In genomic region chr17:18855831-18856624, GRCh38 we compare ENCODE assay signal across 1 cellular context.
TF ChIP-seq lines count a peak whose summit lies in the region.

No MANE protein-coding gene starts in this region.

TF ChIP-seq in K562, 482 proteins besides CTCF, POLR2A, EP300 and RAD21 (continued from another document and continues in another):
- no peak for TF ChIP-seq PTRF (tag; IDR thresholded peaks at IDR 0.05)
- TF ChIP-seq MYC (IDR thresholded peaks at IDR 0.05; ENCODE audit: low read depth, low read length), result no peak
- no peak for TF ChIP-seq MYC (CRISPR knock-in tag; IDR thresholded peaks at IDR 0.05; ENCODE audit: borderline replicate concordance, low read depth)
- TF ChIP-seq ETS2 (tag; IDR thresholded peaks at IDR 0.05; ENCODE audit: borderline replicate concordance, poor library complexity, severe bottlenecking), result no peak
- TF ChIP-seq SREBF2 (CRISPR knock-in tag; IDR thresholded peaks at IDR 0.05), result no peak
- TF ChIP-seq HMBOX1 (IDR thresholded peaks at IDR 0.05), result no peak
- no peak for TF ChIP-seq PRDM10 (IDR thresholded peaks at IDR 0.05; ENCODE audit: partially characterized antibody)
- TF ChIP-seq MTA1 (IDR thresholded peaks at IDR 0.05; ENCODE audit: borderline replicate concordance), result peak; percentile 71; the same call in 1 of the 2 replicates
- TF ChIP-seq ZNF644 (tag; IDR thresholded peaks at IDR 0.05; ENCODE audit: low read depth), result no peak
- TF ChIP-seq CREB5 (CRISPR knock-in tag; IDR thresholded peaks at IDR 0.05), result no peak
- TF ChIP-seq GABPB1 (CRISPR knock-in tag; IDR thresholded peaks at IDR 0.05), result no peak
- TF ChIP-seq STAT6 (CRISPR knock-in tag; IDR thresholded peaks at IDR 0.05), result no peak
- TF ChIP-seq ESRRA (IDR thresholded peaks at IDR 0.05; ENCODE audit: borderline replicate concordance, low read depth), result no peak
- TF ChIP-seq ZNF780A (CRISPR knock-in tag; IDR thresholded peaks at IDR 0.05), result no peak
- TF ChIP-seq ARID2 (IDR thresholded peaks at IDR 0.05), result no peak
- no peak for TF ChIP-seq ZNF217 (CRISPR knock-in tag; IDR thresholded peaks at IDR 0.05)
- 0 out of 2 replicates have a peak, but pooled peaks have one; percentile 13 for TF ChIP-seq TAF7 (tag; IDR thresholded peaks at IDR 0.05)
- TF ChIP-seq PRMT5 (CRISPR knock-in tag; IDR thresholded peaks at IDR 0.05), result no peak
- no peak for TF ChIP-seq CBFB (CRISPR knock-in tag; IDR thresholded peaks at IDR 0.05)
- peak; percentile 48 for TF ChIP-seq RBFOX2 (IDR thresholded peaks at IDR 0.05; ENCODE audit: low read depth, low read length)
- TF ChIP-seq ZZZ3 (IDR thresholded peaks at IDR 0.05), result no peak
- no peak for TF ChIP-seq NCOA4 (IDR thresholded peaks at IDR 0.05; ENCODE audit: partially characterized antibody)
- TF ChIP-seq BHLHE40 (IDR thresholded peaks at IDR 0.05; ENCODE audit: low read length), result peak; percentile 39; the same call in 1 of the 2 replicates
- TF ChIP-seq ZSCAN29 (IDR thresholded peaks at IDR 0.05), result no peak
- no peak for TF ChIP-seq HOXB6 (CRISPR knock-in tag; IDR thresholded peaks at IDR 0.05; ENCODE audit: borderline replicate concordance)
- no peak for TF ChIP-seq ZNF764 (CRISPR knock-in tag; IDR thresholded peaks at IDR 0.05; ENCODE audit: low read depth)
- peak; percentile 76 for TF ChIP-seq L3MBTL2 (IDR thresholded peaks at IDR 0.05)
- no peak for TF ChIP-seq NCOA6 (IDR thresholded peaks at IDR 0.05)
- TF ChIP-seq SNRNP70 (optimal IDR thresholded peaks at IDR 0.05; ENCODE audit: low read depth, low read length), result no peak
- no peak for TF ChIP-seq MCM5 (IDR thresholded peaks at IDR 0.05; ENCODE audit: low read depth)
- no peak for TF ChIP-seq ZKSCAN3 (CRISPR knock-in tag; IDR thresholded peaks at IDR 0.05)
- TF ChIP-seq XRCC3 (IDR thresholded peaks at IDR 0.05), result no peak
- TF ChIP-seq AFF4 (CRISPR knock-in tag; IDR thresholded peaks at IDR 0.05), result no peak
- no peak for TF ChIP-seq NR2C1 (IDR thresholded peaks at IDR 0.05)
- TF ChIP-seq NR2C1 (tag; IDR thresholded peaks at IDR 0.05), result no peak
- no peak for TF ChIP-seq ZNF184 (CRISPR knock-in tag; IDR thresholded peaks at IDR 0.05)
- TF ChIP-seq HOMEZ (CRISPR knock-in tag; IDR thresholded peaks at IDR 0.05), result no peak
- no peak for TF ChIP-seq TRIM24 (IDR thresholded peaks at IDR 0.05)
- TF ChIP-seq TRIM25 (IDR thresholded peaks at IDR 0.05; ENCODE audit: borderline replicate concordance), result no peak
- TF ChIP-seq MECOM (CRISPR knock-in tag; IDR thresholded peaks at IDR 0.05), result no peak
- TF ChIP-seq RBM39 (optimal IDR thresholded peaks at IDR 0.05; ENCODE audit: low read depth, low read length), result no peak
- TF ChIP-seq ZNF512 (tag; IDR thresholded peaks at IDR 0.05), result no peak
- TF ChIP-seq PCBP2 (IDR thresholded peaks at IDR 0.05; ENCODE audit: low read depth, low read length, poor library complexity, severe bottlenecking), result no peak
- no peak for TF ChIP-seq ZKSCAN8 (CRISPR knock-in tag; IDR thresholded peaks at IDR 0.05)
- TF ChIP-seq ZNF253 (CRISPR knock-in tag; conservative IDR thresholded peaks at IDR 0.05), result no peak
- TF ChIP-seq HLTF (IDR thresholded peaks at IDR 0.05), result no peak
- peak; percentile 60 for TF ChIP-seq ZBTB12 (CRISPR knock-in tag; IDR thresholded peaks at IDR 0.05)
- TF ChIP-seq ZNF778 (CRISPR knock-in tag; IDR thresholded peaks at IDR 0.05), result no peak
- TF ChIP-seq TSC22D4 (tag; IDR thresholded peaks at IDR 0.05), result no peak
- no peak for TF ChIP-seq ZNF561 (CRISPR knock-in tag; conservative IDR thresholded peaks at IDR 0.05)
- peak; percentile 40; the same call in 1 of the 2 replicates for TF ChIP-seq EP400 (IDR thresholded peaks at IDR 0.05)
- TF ChIP-seq CBX8 (IDR thresholded peaks at IDR 0.05; ENCODE audit: borderline replicate concordance, extremely low read depth, low read depth, low read length, poor library complexity, severe bottlenecking), result no peak
